ENCODE assay signal across 23 cellular contexts in the genomic region with DNA sequence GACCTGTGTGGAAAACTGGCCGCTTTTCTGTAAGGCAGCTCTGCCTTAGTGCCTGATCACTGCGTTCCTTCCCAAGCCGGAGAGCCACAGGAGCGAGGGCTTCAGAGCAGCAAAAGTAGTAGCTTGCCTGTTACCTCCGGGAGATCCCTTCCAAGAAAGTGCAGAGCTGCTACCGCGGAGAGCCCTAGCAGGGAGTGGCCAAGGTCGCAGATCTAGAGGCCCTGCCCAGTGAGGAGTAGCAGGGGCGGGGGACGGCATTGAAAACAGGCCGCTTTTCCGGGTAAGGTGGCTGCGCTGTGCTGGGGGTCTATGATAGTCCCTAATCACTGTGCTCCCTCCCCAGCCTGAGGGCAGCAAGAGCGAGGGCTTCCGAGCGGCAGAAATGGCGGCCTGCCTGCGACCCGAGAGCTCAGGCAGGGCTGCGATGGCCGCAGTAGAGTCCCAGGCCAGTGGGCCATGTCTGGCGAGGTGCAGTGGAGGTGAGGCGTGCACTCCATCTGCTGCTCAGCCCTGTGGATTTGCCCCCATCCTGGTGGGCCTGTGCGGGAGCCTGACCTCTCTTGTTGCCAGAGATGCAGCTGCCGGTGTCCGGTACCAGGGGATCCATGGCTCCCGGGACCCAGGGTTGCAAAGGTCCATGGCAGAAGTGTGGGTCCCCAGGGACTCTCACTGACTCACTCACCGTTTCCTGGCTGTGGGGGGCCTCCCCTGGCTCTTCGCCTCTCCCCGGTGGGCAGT.
DNase-seq lines count a peak whose midpoint lies in the region; ATAC-seq, FAIRE-seq and TF ChIP-seq lines count a peak whose summit lies in the region.
"Had no signal": no experiment of that assay in that cellular context is flagged by ENCODE, and none has a peak within 500 bp of the region (broad histone marks: within the 10 kb centered on the region; RNA-seq: fewer than 3 reads in every experiment).

No MANE protein-coding gene starts in this region.

- H2BK120ac ChIP-seq in neuronal stem cell (ENCODE audit: low read depth, low read length) = no peak overlapping the region

- H3K18ac ChIP-seq in neuronal stem cell (ENCODE audit: low read length) = peak overlapping the region; percentile 22

- no peak for TF ChIP-seq CTCF in WTC11 (IDR thresholded peaks at IDR 0.05)
- TF ChIP-seq CTCF in chondrocyte (IDR thresholded peaks at IDR 0.05) = no peak
- no peak for TF ChIP-seq CTCF in tibial artery (IDR thresholded peaks at IDR 0.05)

- H3K27me3 ChIP-seq in neuronal stem cell (ENCODE audit: control insufficient read depth in 3 of 3, insufficient read depth in 3 of 3, low read depth in 1 of 3, low read length in 3 of 3) (no peaks in the 10 kb centered on the region), tibial artery (no peaks in the 10 kb centered on the region)
- H3K27me3 ChIP-seq: BLaER1 treated with 17β-estradiol and CSF1 and Interleukin-3, amounts not matched to agents 10 nM and 100 nM had no signal

- CTCF ChIA-PET in WTC11 (lab: Charles Lee) = interaction anchor here (0.7 kb wide), 1 partner anchor 19 kb away, joined by 3 read pairs; no protein-coding TSS in a partner anchor

- no peaks in the 10 kb centered on the region for H3K79me1 ChIP-seq in neuronal stem cell (ENCODE audit: low read depth, low read length)

- no peak overlapping the region for H3K4ac ChIP-seq in neuronal stem cell (ENCODE audit: low read length)

- H3K4me1 Mint-ChIP-seq in WTC11 (0 out of 2 replicates have a peak, but pooled peaks cover 2% of the 10 kb centered on the region), chondrocyte (ENCODE audit: low read depth) (no peaks in the 10 kb centered on the region)
- H3K4me1 Mint-ChIP-seq in activated T-cell treated with anti-CD3 and anti-CD28 coated beads, Interleukin-2, amount 50 U/mL, for 24 hours (ENCODE audit: low read depth) = no peaks in the 10 kb centered on the region

- peak; percentile 27; the same call in 1 of the 2 replicates for ATAC-seq in WTC11

- no peak for FAIRE-seq in GM12892 (lab: Jason Lieb, UNC)
- FAIRE-seq: A204.1 had no signal

- peak overlapping the region; percentile 34 for H2AK5ac ChIP-seq in neuronal stem cell (ENCODE audit: low read depth, low read length)

- H3K4me3 ChIP-seq in neuronal stem cell (ENCODE audit: low read length in 2 of 2) (no peak overlapping the region), tibial artery (no peak overlapping the region)
- H3K4me3 ChIP-seq: BLaER1 treated with 17β-estradiol and CSF1 and Interleukin-3, amounts not matched to agents 10 nM and 100 nM; GM23248 had no signal

- H3K9me3 Mint-ChIP-seq in WTC11 (peaks cover 11% of the 10 kb centered on the region), chondrocyte (ENCODE audit: low read depth) (peaks cover 2% of the 10 kb centered on the region)
- H3K9me3 Mint-ChIP-seq in activated T-cell treated with anti-CD3 and anti-CD28 coated beads, Interleukin-2, amount 50 U/mL, for 24 hours = no peaks in the 10 kb centered on the region

- no CpG with 5 or more reads among the region's 30 CpGs for WGBS in neuronal stem cell (ENCODE audit: extremely low coverage in 2 of 2, insufficient read length in 2 of 2, insufficient replicate concordance in 1 of 2), 2 donors

- H3K36me3 Mint-ChIP-seq in WTC11 (peaks cover 7% of the 10 kb centered on the region), chondrocyte (ENCODE audit: low read depth) (no peaks in the 10 kb centered on the region)
- peaks cover 2% of the 10 kb centered on the region for H3K36me3 Mint-ChIP-seq in activated T-cell treated with anti-CD3 and anti-CD28 coated beads, Interleukin-2, amount 50 U/mL, for 24 hours (ENCODE audit: low read depth)

- H3K14ac ChIP-seq in neuronal stem cell (ENCODE audit: low read length) = peak overlapping the region; percentile 28

- no peaks in the 10 kb centered on the region for H3K9me3 ChIP-seq in neuronal stem cell (replicated peaks in 1 of 2; ENCODE audit: control insufficient read depth in 2 of 2, insufficient read depth in 1 of 2, low read depth in 1 of 2, low read length in 2 of 2)
- H3K9me3 ChIP-seq in tibial artery = peaks cover 0 to under 1% (median 0%) of the 10 kb centered on the region in 3 donors

- H3K4me2 ChIP-seq in neuronal stem cell (ENCODE audit: insufficient read depth, low read length, poor library complexity, severe bottlenecking) = no peak overlapping the region
- H3K4me2 ChIP-seq: BLaER1 treated with 17β-estradiol and CSF1 and Interleukin-3, amounts not matched to agents 10 nM and 100 nM had no signal

- no peaks in the 10 kb centered on the region for H3K27me3 Mint-ChIP-seq in WTC11 (ENCODE audit: low read depth)
- H3K27me3 Mint-ChIP-seq in chondrocyte (ENCODE audit: low read depth) = peaks cover 4% of the 10 kb centered on the region
- H3K27me3 Mint-ChIP-seq in activated T-cell treated with anti-CD3 and anti-CD28 coated beads, Interleukin-2, amount 50 U/mL, for 24 hours = no peaks in the 10 kb centered on the region
- H3K27me3 Mint-ChIP-seq: CD4-positive, alpha-beta memory T cell had no signal

- H2AFZ ChIP-seq in neuronal stem cell (ENCODE audit: low read length) = peak overlapping the region; percentile 38
- H2AFZ ChIP-seq: GM23248 had no signal

- peak overlapping the region; percentile 65 for H2BK12ac ChIP-seq in neuronal stem cell (ENCODE audit: low read length)

- H3K4me1 ChIP-seq in neuronal stem cell (ENCODE audit: control insufficient read depth in 2 of 2, insufficient read depth in 1 of 2, low read depth in 1 of 2, low read length in 2 of 2) (no peaks in the 10 kb centered on the region), tibial artery (no peaks in the 10 kb centered on the region)

- no peaks in the 10 kb centered on the region for H3K36me3 ChIP-seq in neuronal stem cell (replicated peaks in 1 of 2; ENCODE audit: control insufficient read depth in 2 of 2, insufficient read depth in 2 of 2, low read length in 2 of 2)
- no peaks in the 10 kb centered on the region for H3K36me3 ChIP-seq in tibial artery
- H3K36me3 ChIP-seq: BLaER1 treated with 17β-estradiol and CSF1 and Interleukin-3, amounts not matched to agents 10 nM and 100 nM had no signal

- peak overlapping the region; percentile 62 for H3K23ac ChIP-seq in neuronal stem cell (ENCODE audit: low read depth, low read length, poor library complexity)

- POLR2A ChIA-PET in WTC11 (lab: Charles Lee) = no interaction called here

- H3K27ac Mint-ChIP-seq in WTC11 = no peak overlapping the region
- H3K27ac Mint-ChIP-seq in chondrocyte (ENCODE audit: unreplicated experiment) = no peak overlapping the region
- H3K27ac Mint-ChIP-seq in activated T-cell treated with anti-CD3 and anti-CD28 coated beads, Interleukin-2, amount 50 U/mL, for 24 hours = no peak overlapping the region
- H3K27ac Mint-ChIP-seq: CD4-positive, alpha-beta memory T cell had no signal

- intact Hi-C loops in tibial artery (cut with DNase I; ENCODE audit: low total_unique reads) = no loop called here

- H3K9ac ChIP-seq in neuronal stem cell (ENCODE audit: low read depth, low read length, poor library complexity) = no peak overlapping the region
- H3K9ac ChIP-seq: BLaER1 treated with 17β-estradiol and CSF1 and Interleukin-3, amounts not matched to agents 10 nM and 100 nM; GM23248 had no signal

- H3K4me3 Mint-ChIP-seq in WTC11 (no peak overlapping the region), chondrocyte (ENCODE audit: unreplicated experiment) (no peak overlapping the region)
- H3K4me3 Mint-ChIP-seq in activated T-cell treated with anti-CD3 and anti-CD28 coated beads, Interleukin-2, amount 50 U/mL, for 24 hours = no peak overlapping the region
- H3K4me3 Mint-ChIP-seq: CD4-positive, alpha-beta memory T cell; H9 had no signal

- no peak for TF ChIP-seq POLR2A in GM12892 (IDR thresholded peaks at IDR 0.05; ENCODE audit: low read depth, low read length)

- H3K27ac ChIP-seq in neuronal stem cell (replicated peaks; ENCODE audit: low read length) (no peak overlapping the region), temporal lobe (ENCODE audit: low read depth, low read length) (peak overlapping the region; percentile 82), tibial artery (no peak overlapping the region)
- H3K27ac ChIP-seq: BLaER1 treated with 17β-estradiol and CSF1 and Interleukin-3, amounts not matched to agents 10 nM and 100 nM; GM23248 had no signal

- H4K91ac ChIP-seq in neuronal stem cell (ENCODE audit: low read depth, low read length, poor library complexity) = no peak overlapping the region

- no peak overlapping the region for H2BK5ac ChIP-seq in neuronal stem cell (ENCODE audit: low read length)

- H2BK15ac ChIP-seq in neuronal stem cell (ENCODE audit: low read length) = no peak overlapping the region

- no peak for DNase-seq in WTC11 (ENCODE audit: low spot score)
- peak; percentile 81 for DNase-seq in chondrocyte (ENCODE audit: low spot score)
- no peak for DNase-seq in neuronal stem cell (ENCODE audit: low spot score)
- no peak for DNase-seq in 8988T
- DNase-seq in GM12892 (ENCODE audit: insufficient read length) = no peak
- no peak for DNase-seq in tibial artery
- DNase-seq in activated T-cell treated with anti-CD3 and anti-CD28 coated beads, Interleukin-2, amount 50 U/mL, for 24 hours = no peak
- DNase-seq: CD4-positive, alpha-beta memory T cell; COR-L47; GM23248; H9; Karpas-422; NCI-H1417 treated with DMSO at 0.1 percent for 48 hours; NCI-H1694 treated with DMSO at 0.1 percent for 48 hours; NCI-H2081; NCI-H226; NCI-H510A; NCI-H69; Right ventricle myocardium superior; RPMI8226 had no signal

- no peak overlapping the region for H4K8ac ChIP-seq in neuronal stem cell (ENCODE audit: low read depth, low read length)

TF ChIP-seq in WTC11, 78 proteins besides CTCF, POLR2A, EP300 and RAD21:
- no peak for TF ChIP-seq EMX1 (CRISPR knock-in tag; IDR thresholded peaks at IDR 0.05)
- TF ChIP-seq, protein P1, sequence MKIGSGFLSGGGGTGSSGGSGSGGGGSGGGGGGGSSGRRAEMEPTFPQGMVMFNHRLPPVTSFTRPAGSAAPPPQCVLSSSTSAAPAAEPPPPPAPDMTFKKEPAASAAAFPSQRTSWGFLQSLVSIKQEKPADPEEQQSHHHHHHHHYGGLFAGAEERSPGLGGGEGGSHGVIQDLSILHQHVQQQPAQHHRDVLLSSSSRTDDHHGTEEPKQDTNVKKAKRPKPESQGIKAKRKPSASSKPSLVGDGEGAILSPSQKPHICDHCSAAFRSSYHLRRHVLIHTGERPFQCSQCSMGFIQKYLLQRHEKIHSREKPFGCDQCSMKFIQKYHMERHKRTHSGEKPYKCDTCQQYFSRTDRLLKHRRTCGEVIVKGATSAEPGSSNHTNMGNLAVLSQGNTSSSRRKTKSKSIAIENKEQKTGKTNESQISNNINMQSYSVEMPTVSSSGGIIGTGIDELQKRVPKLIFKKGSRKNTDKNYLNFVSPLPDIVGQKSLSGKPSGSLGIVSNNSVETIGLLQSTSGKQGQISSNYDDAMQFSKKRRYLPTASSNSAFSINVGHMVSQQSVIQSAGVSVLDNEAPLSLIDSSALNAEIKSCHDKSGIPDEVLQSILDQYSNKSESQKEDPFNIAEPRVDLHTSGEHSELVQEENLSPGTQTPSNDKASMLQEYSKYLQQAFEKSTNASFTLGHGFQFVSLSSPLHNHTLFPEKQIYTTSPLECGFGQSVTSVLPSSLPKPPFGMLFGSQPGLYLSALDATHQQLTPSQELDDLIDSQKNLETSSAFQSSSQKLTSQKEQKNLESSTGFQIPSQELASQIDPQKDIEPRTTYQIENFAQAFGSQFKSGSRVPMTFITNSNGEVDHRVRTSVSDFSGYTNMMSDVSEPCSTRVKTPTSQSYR (CRISPR knock-in tag; IDR thresholded peaks at IDR 0.05) = no peak
- no peak for TF ChIP-seq MYBL2 (CRISPR knock-in tag; IDR thresholded peaks at IDR 0.05)
- no peak for TF ChIP-seq NFE2L1 (CRISPR knock-in tag; IDR thresholded peaks at IDR 0.05)
